In the genomic region with DNA sequence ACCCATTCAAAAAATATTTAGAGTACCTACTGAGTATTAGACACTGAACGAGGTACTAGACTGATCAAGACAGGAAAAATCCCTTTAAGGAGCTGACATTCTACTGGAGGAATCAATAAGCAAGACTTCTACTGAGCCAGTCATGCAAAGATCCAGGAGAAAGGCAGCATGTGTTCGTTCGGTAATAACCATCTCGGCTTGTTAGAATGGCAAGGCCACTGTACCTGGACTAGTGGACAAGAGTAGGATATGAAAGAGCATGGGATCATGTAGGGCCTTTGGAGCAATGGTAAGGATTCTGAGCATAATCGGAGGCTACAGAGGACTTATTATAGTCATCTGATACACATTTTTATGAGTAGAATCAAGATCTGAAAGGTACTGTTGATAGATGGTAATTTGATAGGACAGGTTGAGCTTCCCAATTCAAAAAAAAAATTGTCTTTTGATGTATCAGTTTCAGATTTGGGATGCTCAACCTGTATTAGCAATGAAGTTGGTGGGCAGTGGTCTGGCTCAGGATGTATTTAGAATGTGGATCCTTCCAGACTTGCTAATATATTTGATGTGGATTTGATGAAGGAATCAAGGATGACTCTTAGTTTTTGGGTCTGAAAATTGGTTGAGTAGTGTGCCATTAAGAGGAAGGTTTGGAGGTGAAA, we compare ENCODE assay signal across 8 cellular contexts. TPM values are rescaled to one million over a fixed set of nuclear protein-coding genes. Genes with fewer than 3 reads are reported as not detected.
DNase-seq lines count a peak whose midpoint lies in the region; ATAC-seq, FAIRE-seq and TF ChIP-seq lines count a peak whose summit lies in the region.

No MANE protein-coding gene starts in this region.

- H3K4me3 ChIP-seq in PC-9 = peak overlapping the region; percentile 79; the same call in 1 of the 2 replicates
- no peak overlapping the region for H3K4me3 ChIP-seq in endothelial cell of umbilical vein (replicated peaks in 1 of 3; ENCODE audit: insufficient read depth in 1 of 3, low read depth in 1 of 3, low read length in 3 of 3)

- H3K79me2 ChIP-seq in PC-9 (ENCODE audit: low read depth) = peaks cover 61% of the 10 kb centered on the region
- H3K79me2 ChIP-seq in endothelial cell of umbilical vein (ENCODE audit: control insufficient read depth, insufficient read depth, low read length) = peaks cover 63% of the 10 kb centered on the region

- peak overlapping the region; percentile 2 for H3K27ac Mint-ChIP-seq in T-helper 1 cell treated with Interleukin-12 subunit alpha and Interleukin-12 subunit beta and Interleukin-4 antibody, amounts not matched to agents 30 μg/mL and 1 μg/mL, for 36 hours
- H3K27ac Mint-ChIP-seq in stimulated activated naive B cell treated with anti-CD40 and anti-IgM and Interleukin-4, amounts not matched to agents 10 μg/mL and 1 μg/mL and 100 μg/mL, for 72 hours = peak overlapping the region; percentile 27

- peaks cover 22% of the 10 kb centered on the region for H3K4me1 ChIP-seq in PC-9 (replicated peaks; ENCODE audit: insufficient read depth)
- peaks cover 23% of the 10 kb centered on the region for H3K4me1 ChIP-seq in endothelial cell of umbilical vein (ENCODE audit: control insufficient read depth, extremely low read depth, insufficient read depth, low read length)

- H3K27ac ChIP-seq in PC-9 (peak overlapping the region; percentile 98; the same call in 1 of the 2 replicates), endothelial cell of umbilical vein (ENCODE audit: insufficient read depth, low read depth, low read length) (no peak overlapping the region)

- FAIRE-seq in endothelial cell of umbilical vein (lab: Jason Lieb, UNC) = no peak

- H3K9me3 Mint-ChIP-seq in T-helper 1 cell treated with Interleukin-12 subunit alpha and Interleukin-12 subunit beta and Interleukin-4 antibody, amounts not matched to agents 30 μg/mL and 1 μg/mL, for 36 hours = no peaks in the 10 kb centered on the region
- H3K9me3 Mint-ChIP-seq in stimulated activated naive B cell treated with anti-CD40 and anti-IgM and Interleukin-4, amounts not matched to agents 10 μg/mL and 1 μg/mL and 100 μg/mL, for 72 hours = peaks cover 3 to 8% of the 10 kb centered on the region in 2 donors

- peaks cover 53% of the 10 kb centered on the region for H3K4me1 Mint-ChIP-seq in T-helper 1 cell treated with Interleukin-12 subunit alpha and Interleukin-12 subunit beta and Interleukin-4 antibody, amounts not matched to agents 30 μg/mL and 1 μg/mL, for 36 hours (ENCODE audit: low read depth)
- H3K4me1 Mint-ChIP-seq in stimulated activated naive B cell treated with anti-CD40 and anti-IgM and Interleukin-4, amounts not matched to agents 10 μg/mL and 1 μg/mL and 100 μg/mL, for 72 hours = peaks cover 34 to 64% of the 10 kb centered on the region in 2 donors

- H3F3A ChIP-seq in PC-9 (ENCODE audit: insufficient read depth, low read depth) = peaks cover 73% of the 10 kb centered on the region

- H2AFZ ChIP-seq in PC-9 (no peak overlapping the region), endothelial cell of umbilical vein (ENCODE audit: low read depth, low read length) (no peak overlapping the region)

- H3K9me3 ChIP-seq in PC-9 (ENCODE audit: insufficient read depth, low read depth) (no peaks in the 10 kb centered on the region), endothelial cell of umbilical vein (replicated peaks; ENCODE audit: control insufficient read depth, insufficient read depth, low read length) (no peaks in the 10 kb centered on the region)

- intact Hi-C loops in PC-9 (cut with micrococcal nuclease; ENCODE audit: unreplicated experiment) = loop anchor here (5.0 to 10.0 kb wide), 3 partner anchors 183 to 533 kb away; a partner anchor contains a TSS
- intact Hi-C loops in endothelial cell of umbilical vein (cut with micrococcal nuclease) = loop anchor here (1.0 to 10.0 kb wide), 3 partner anchors 10 to 493 kb away; a partner anchor contains a TSS

- no peak overlapping the region for H3K9ac ChIP-seq in endothelial cell of umbilical vein (replicated peaks; ENCODE audit: extremely low read depth, insufficient read depth, low read length)

- H3K36me3 ChIP-seq in PC-9 (ENCODE audit: low read depth) (peaks cover 36% of the 10 kb centered on the region), endothelial cell of umbilical vein (ENCODE audit: control insufficient read depth in 2 of 2, extremely low read depth in 1 of 2, insufficient read depth in 2 of 2, low read length in 2 of 2) (peaks cover 4 to 19% of the 10 kb centered on the region in 2 experiments)

- dilution Hi-C loops in endothelial cell of umbilical vein (cut with MboI; ENCODE audit: extremely low pct_ligation_motif_present, low sequenced_read_pairs) = no loop called here

- no peaks in the 10 kb centered on the region for H3K27me3 Mint-ChIP-seq in T-helper 1 cell treated with Interleukin-12 subunit alpha and Interleukin-12 subunit beta and Interleukin-4 antibody, amounts not matched to agents 30 μg/mL and 1 μg/mL, for 36 hours (ENCODE audit: low read depth)
- H3K27me3 Mint-ChIP-seq in stimulated activated naive B cell treated with anti-CD40 and anti-IgM and Interleukin-4, amounts not matched to agents 10 μg/mL and 1 μg/mL and 100 μg/mL, for 72 hours = no peaks in the 10 kb centered on the region

- no peak for ATAC-seq in stimulated activated naive B cell treated with anti-CD40 and anti-IgM and Interleukin-4, amounts not matched to agents 10 μg/mL and 1 μg/mL and 100 μg/mL, for 72 hours (replicated peaks)
- no peak for ATAC-seq in GM18505 (IDR thresholded peaks at IDR 0.05; ENCODE audit: unreplicated experiment)

- DNase-seq in T-helper 1 cell = no peak
- no peak for DNase-seq in PC-9
- DNase-seq in endothelial cell of umbilical vein (ENCODE audit: low read depth, low spot score) = no peak
- DNase-seq in stimulated activated naive B cell treated with anti-CD40 and anti-IgM and Interleukin-4, amounts not matched to agents 10 μg/mL and 1 μg/mL and 100 μg/mL, for 72 hours = no peak
- DNase-seq in stimulated activated CD4-positive, alpha-beta T cell treated with anti-CD3 and anti-CD28 coated beads, Interleukin-4, amount 100 ng/mL, for 24 hours = no peak
- DNase-seq in COR-L47 (lab: John Stamatoyannopoulos, UW) = no peak

- no peaks in the 10 kb centered on the region for H3K9me2 ChIP-seq in PC-9 (ENCODE audit: insufficient read depth)

- peaks cover 40% of the 10 kb centered on the region for H3K36me3 Mint-ChIP-seq in T-helper 1 cell treated with Interleukin-12 subunit alpha and Interleukin-12 subunit beta and Interleukin-4 antibody, amounts not matched to agents 30 μg/mL and 1 μg/mL, for 36 hours (ENCODE audit: low read depth)
- peaks cover 30 to 45% of the 10 kb centered on the region in 2 donors for H3K36me3 Mint-ChIP-seq in stimulated activated naive B cell treated with anti-CD40 and anti-IgM and Interleukin-4, amounts not matched to agents 10 μg/mL and 1 μg/mL and 100 μg/mL, for 72 hours

- CTCF ChIA-PET in PC-9 (lab: Charles Lee) (interaction anchor here (0.5 to 2.3 kb wide), 3 partner anchors 205 to 674 kb away, joined by 3 to 8 read pairs (median 4); no protein-coding TSS in a partner anchor), endothelial cell of umbilical vein (lab: Charles Lee) (interaction anchor here (1.0 to 3.7 kb wide), 5 partner anchors 10 to 204 kb away, joined by 3 to 23 read pairs (median 4); no protein-coding TSS in a partner anchor)

- no peaks in the 10 kb centered on the region for H3K9me1 ChIP-seq in endothelial cell of umbilical vein (replicated peaks; ENCODE audit: control insufficient read depth, extremely low read depth, insufficient read depth, low read length)

- no peak for TF ChIP-seq POLR2A in endothelial cell of umbilical vein (IDR thresholded peaks at IDR 0.05; ENCODE audit: low read depth, low read length)
- TF ChIP-seq POLR2A in GM18505 (IDR thresholded peaks at IDR 0.05; ENCODE audit: borderline replicate concordance, extremely low read depth, insufficient read depth, insufficient read length) = no peak

- peak overlapping the region; percentile 45 for H3K4me3 Mint-ChIP-seq in T-helper 1 cell treated with Interleukin-12 subunit alpha and Interleukin-12 subunit beta and Interleukin-4 antibody, amounts not matched to agents 30 μg/mL and 1 μg/mL, for 36 hours
- peak overlapping the region; percentile 6 to 39 for H3K4me3 Mint-ChIP-seq in stimulated activated naive B cell treated with anti-CD40 and anti-IgM and Interleukin-4, amounts not matched to agents 10 μg/mL and 1 μg/mL and 100 μg/mL, for 72 hours

- POLR2A ChIA-PET in PC-9 (lab: Charles Lee; ENCODE audit: unreplicated experiment) = interaction anchor here (0.6 to 0.8 kb wide), 2 partner anchors 27 to 820 kb away, joined by 5 to 6 read pairs; a partner anchor contains a TSS
- POLR2A ChIA-PET in endothelial cell of umbilical vein (lab: Charles Lee) = interaction anchor here (3.8 kb wide), 1 partner anchor 26 kb away, joined by 26 read pairs; a partner anchor contains a TSS

- H4K20me1 ChIP-seq in PC-9 (ENCODE audit: insufficient read depth) (peaks cover 10% of the 10 kb centered on the region; the same call in 1 of the 2 replicates), endothelial cell of umbilical vein (replicated peaks; ENCODE audit: control insufficient read depth, extremely low read depth, insufficient read depth, low read length) (no peaks in the 10 kb centered on the region)

- H3K4me2 ChIP-seq in PC-9 (peak overlapping the region; percentile 87), endothelial cell of umbilical vein (ENCODE audit: insufficient read depth, low read length) (peak overlapping the region; percentile 95)

- no TSS peak for BruUV-seq in PC-9 (replicated peaks; lab: Mats Ljungman, UMichigan)
- BruUV-seq in endothelial cell of umbilical vein (replicated peaks; lab: Mats Ljungman, UMichigan) = no TSS peak

- no peak for TF ChIP-seq CTCF in PC-9 (conservative IDR thresholded peaks at IDR 0.05)
- TF ChIP-seq CTCF in endothelial cell of umbilical vein (IDR thresholded peaks at IDR 0.05; ENCODE audit: extremely low read depth in 1 of 2, insufficient read depth in 1 of 2, low read depth in 1 of 2, low read length in 2 of 2) = no peak

- H3K27me3 ChIP-seq in PC-9 (ENCODE audit: insufficient read depth, low read depth) (no peaks in the 10 kb centered on the region), endothelial cell of umbilical vein (ENCODE audit: control insufficient read depth in 2 of 2, insufficient read depth in 2 of 2, low read length in 2 of 2) (no peaks in the 10 kb centered on the region)

RNA-seq across cellular contexts. Expression of a gene that starts 2.3 kb away (rescaled TPM):
- total RNA-seq in PC-9 (2021) (34.5 and 40.7 TPM in 2 replicates), endothelial cell of umbilical vein (30.2 and 37.0 TPM in 2 replicates)
- 9.1 and 17.1 TPM in 2 replicates for polyA plus RNA-seq in endothelial cell of umbilical vein
- 18.6 and 19.5 TPM in 2 replicates for polyA plus RNA-seq in endothelial cell of umbilical vein (2011; cell fraction: cytosol; rRNA removed)
- polyA plus RNA-seq in endothelial cell of umbilical vein (2011; cell fraction: nucleus; rRNA removed) = 14.0 and 18.6 TPM in 2 replicates
- polyA plus RNA-seq in endothelial cell of umbilical vein (2012) = 21.4 and 57.5 TPM in 2 replicates
- 4.4 and 5.0 TPM in 2 replicates for polyA minus RNA-seq in endothelial cell of umbilical vein
- 8.1 TPM for polyA minus RNA-seq in endothelial cell of umbilical vein (2011; cell fraction: cytosol; rRNA and poly(A)+ RNA removed)
- 14.3 and 18.8 TPM in 2 replicates for polyA minus RNA-seq in endothelial cell of umbilical vein (2011; cell fraction: nucleus; rRNA and poly(A)+ RNA removed)

RNA-seq across cellular contexts. Expression of a gene that starts 26.6 kb away (rescaled TPM):
- total RNA-seq in PC-9 (2021) = 291 and 376 TPM in 2 replicates
- total RNA-seq in endothelial cell of umbilical vein = 398 and 417 TPM in 2 replicates
- polyA plus RNA-seq in endothelial cell of umbilical vein = 45.9 and 68.7 TPM in 2 replicates
- polyA plus RNA-seq in endothelial cell of umbilical vein (2011; cell fraction: cytosol; rRNA removed) = 136 and 154 TPM in 2 replicates
- polyA plus RNA-seq in endothelial cell of umbilical vein (2011; cell fraction: nucleus; rRNA removed) = 137 and 210 TPM in 2 replicates
- polyA plus RNA-seq in endothelial cell of umbilical vein (2012) = 231 and 310 TPM in 2 replicates
- 253 and 258 TPM in 2 replicates for polyA minus RNA-seq in endothelial cell of umbilical vein
- polyA minus RNA-seq in endothelial cell of umbilical vein (2011; cell fraction: cytosol; rRNA and poly(A)+ RNA removed) = 227 TPM
- polyA minus RNA-seq in endothelial cell of umbilical vein (2011; cell fraction: nucleus; rRNA and poly(A)+ RNA removed) = 100 and 154 TPM in 2 replicates
